ENCODE assay signal across 20 cellular contexts in the genomic region with DNA sequence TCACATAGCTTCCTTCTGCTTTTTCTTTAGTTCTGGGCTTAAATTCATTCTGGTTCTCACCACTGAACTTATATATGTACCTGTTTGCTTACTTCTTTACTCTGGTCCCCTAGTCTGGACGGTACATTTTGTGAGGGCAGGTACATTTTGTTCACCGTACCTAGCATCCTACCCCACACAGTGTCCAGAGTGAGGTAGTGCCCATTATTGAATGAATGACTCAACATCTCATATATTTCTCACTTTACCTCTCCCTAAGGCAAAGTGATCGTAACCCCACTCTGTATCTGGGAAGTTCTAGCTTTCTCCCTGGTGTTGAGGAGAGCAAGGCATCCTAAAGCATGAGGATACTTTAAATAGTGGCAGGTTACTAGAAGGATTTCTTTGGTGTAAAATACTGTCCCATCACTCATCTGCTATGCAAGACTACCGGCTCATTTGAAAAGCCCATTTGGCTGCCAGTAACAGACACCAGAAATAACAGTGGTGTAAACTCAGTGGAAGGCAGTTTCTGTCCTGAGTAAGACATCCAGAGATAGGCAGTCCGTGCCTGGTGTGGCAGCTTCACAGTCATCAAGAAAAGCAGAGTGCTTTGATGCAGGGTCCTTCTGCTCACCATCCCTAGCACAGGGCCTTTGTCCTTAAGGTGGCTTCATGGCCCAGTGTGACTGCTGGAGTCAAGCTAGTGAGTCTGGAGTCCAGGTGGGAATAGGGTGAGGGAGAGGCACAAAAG.
"Had no signal": no experiment of that assay in that cellular context is flagged by ENCODE, and none has a peak within 500 bp of the region (broad histone marks: within the 10 kb centered on the region; RNA-seq: fewer than 3 reads in every experiment).

No MANE protein-coding gene starts in this region.

- H3K27me3 Mint-ChIP-seq: activated CD4-positive, alpha-beta T cell treated with anti-CD3 and anti-CD28 coated beads, Interleukin-2, amount 10 ng/mL, durations not matched to agents 24 days and 14 days had no signal

- H3K4me3 ChIP-seq: colonic mucosa, right lobe of liver, tibial nerve, vagina had no signal

- H3K27ac ChIP-seq: colonic mucosa, right lobe of liver, tibial nerve, vagina had no signal

- H3K36me3 ChIP-seq: colonic mucosa, right lobe of liver, tibial nerve, vagina had no signal

- ATAC-seq: activated naive CD4-positive, alpha-beta T cell treated with anti-CD3 and anti-CD28 coated beads, Interleukin-2, amount 50 U/mL, for 72 hours; activated T-cell treated with anti-CD3 and anti-CD28 coated beads, Interleukin-2, amount 50 U/mL, for 72 hours; esophagus mucosa; left ventricle myocardium superior; right lobe of liver had no signal

- H3K9me3 Mint-ChIP-seq: activated CD4-positive, alpha-beta T cell treated with anti-CD3 and anti-CD28 coated beads, Interleukin-2, amount 10 ng/mL, durations not matched to agents 24 days and 14 days; activated naive CD4-positive, alpha-beta T cell treated with anti-CD3 and anti-CD28 coated beads, Interleukin-2, amount 50 U/mL, for 72 hours; activated T-cell treated with anti-CD3 and anti-CD28 coated beads, Interleukin-2, amount 50 U/mL, for 72 hours; nephron progenitor cell had no signal

- H3K9me3 ChIP-seq: colonic mucosa, right lobe of liver, tibial nerve, vagina had no signal

- H3K36me3 Mint-ChIP-seq: activated naive CD4-positive, alpha-beta T cell treated with anti-CD3 and anti-CD28 coated beads, Interleukin-2, amount 50 U/mL, for 72 hours had no signal

- H3K4me1 ChIP-seq: colonic mucosa, vagina had no signal

- H3K27ac Mint-ChIP-seq: activated CD4-positive, alpha-beta T cell treated with anti-CD3 and anti-CD28 coated beads, Interleukin-2, amount 10 ng/mL, durations not matched to agents 24 days and 14 days; activated naive CD4-positive, alpha-beta T cell treated with anti-CD3 and anti-CD28 coated beads, Interleukin-2, amount 50 U/mL, for 72 hours; activated T-cell treated with anti-CD3 and anti-CD28 coated beads, Interleukin-2, amount 50 U/mL, for 72 hours; nephron progenitor cell had no signal

- H3K4me1 Mint-ChIP-seq: activated CD4-positive, alpha-beta T cell treated with anti-CD3 and anti-CD28 coated beads, Interleukin-2, amount 10 ng/mL, durations not matched to agents 24 days and 14 days had no signal

- DNase-seq: activated CD4-positive, alpha-beta T cell treated with anti-CD3 and anti-CD28 coated beads, Interleukin-2, amount 10 ng/mL, durations not matched to agents 24 days and 14 days; activated CD4-positive, CD25-positive, alpha-beta regulatory T cell; activated CD8-positive, alpha-beta memory T cell treated with anti-CD3 and anti-CD28 coated beads, Interleukin-2, amount 50 U/mL, for 48 hours; activated gamma-delta T cell; activated T-cell treated with anti-CD3 and anti-CD28 coated beads, Interleukin-2, amount 50 U/mL, for 72 hours; amniotic stem cell; central memory CD4-positive, alpha-beta T cell; colonic mucosa; hypothalamus; left ventricle myocardium superior; mesendoderm; nephron progenitor cell; right lobe of liver; stimulated activated CD4-positive, alpha-beta T cell treated with anti-CD3 and anti-CD28 coated beads, Interleukin-12 subunit alpha, Interleukin-12 subunit beta, amount 100 ng/mL, for 4 hours; stimulated activated naive CD4-positive, alpha-beta T cell; substantia nigra had no signal

- H3K4me3 Mint-ChIP-seq: activated CD4-positive, alpha-beta T cell treated with anti-CD3 and anti-CD28 coated beads, Interleukin-2, amount 10 ng/mL, durations not matched to agents 24 days and 14 days; activated T-cell treated with anti-CD3 and anti-CD28 coated beads, Interleukin-2, amount 50 U/mL, for 72 hours; nephron progenitor cell had no signal

- H3K27me3 ChIP-seq: colonic mucosa, right lobe of liver, tibial nerve, vagina had no signal
